ENCODE assay signal across 20 cellular contexts in the genomic region with DNA sequence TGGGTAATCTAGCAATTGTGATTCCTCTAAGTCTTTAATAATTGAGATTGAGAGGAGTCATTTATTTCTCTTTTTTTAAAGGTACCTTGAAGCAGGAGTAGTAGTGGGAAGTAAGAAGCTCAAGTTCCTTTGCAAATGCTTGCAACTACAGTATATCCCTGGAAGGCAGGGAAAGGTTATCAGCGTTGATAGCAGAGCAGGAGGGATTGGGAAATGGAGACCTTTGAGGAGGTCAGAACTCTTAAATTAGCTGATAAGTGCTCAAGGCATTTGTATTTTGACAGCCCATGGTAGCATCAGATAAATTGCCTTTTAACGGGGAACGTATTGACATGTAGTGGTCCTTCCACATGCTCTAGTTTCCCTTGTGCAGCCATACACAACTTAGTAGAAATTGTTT. TPM values are rescaled to one million over a fixed set of nuclear protein-coding genes. Genes with fewer than 3 reads are reported as not detected.
DNase-seq lines count a peak whose midpoint lies in the region; ATAC-seq, FAIRE-seq and TF ChIP-seq lines count a peak whose summit lies in the region.
"Had no signal": no experiment of that assay in that cellular context is flagged by ENCODE, and none has a peak within 500 bp of the region (broad histone marks: within the 10 kb centered on the region; RNA-seq: fewer than 3 reads in every experiment).

No MANE protein-coding gene starts in this region.

- TF ChIP-seq CTCF in WTC11 (IDR thresholded peaks at IDR 0.05) (no peak), lower lobe of right lung (IDR thresholded peaks at IDR 0.05) (no peak), testis (IDR thresholded peaks at IDR 0.05) (no peak)

- H3K36me3 ChIP-seq in lower lobe of right lung: no peaks in the 10 kb centered on the region
- H3K36me3 ChIP-seq in subcutaneous abdominal adipose tissue (ENCODE audit: control insufficient read depth in 5 of 5, insufficient read depth in 5 of 5, low read length in 5 of 5): no peaks in the 10 kb centered on the region
- H3K36me3 ChIP-seq in testis (ENCODE audit: low read depth, missing control alignments): no peaks in the 10 kb centered on the region

- H3K4me1 ChIP-seq in lower lobe of right lung (peaks cover 42% of the 10 kb centered on the region), subcutaneous abdominal adipose tissue (ENCODE audit: control insufficient read depth in 5 of 5, insufficient read depth in 5 of 5, low read length in 5 of 5) (peaks cover 5 to 39% (median 26%) of the 10 kb centered on the region in 5 donors), testis (no peaks in the 10 kb centered on the region)

- H3K27ac Mint-ChIP-seq in WTC11: 0 out of 2 replicates have a peak overlapping the region, but pooled peaks have one; percentile 75
- no peak overlapping the region for H3K27ac Mint-ChIP-seq in activated T-helper 1 cell treated with anti-CD3 and anti-CD28 coated beads, Interleukin-12 subunit alpha, Interleukin-12 subunit beta, Interleukin-2, Interleukin-4 antibody, amounts not matched to agents 30 ng/mL and 10 ng/mL and 1 ng/mL, durations not matched to agents 14 hours and 24 hours and 36 hours

- H3K4me1 Mint-ChIP-seq in WTC11: peaks cover 67% of the 10 kb centered on the region
- peaks cover 29% of the 10 kb centered on the region for H3K4me1 Mint-ChIP-seq in activated T-helper 1 cell treated with anti-CD3 and anti-CD28 coated beads, Interleukin-12 subunit alpha, Interleukin-12 subunit beta, Interleukin-2, Interleukin-4 antibody, amounts not matched to agents 30 ng/mL and 10 ng/mL and 1 ng/mL, durations not matched to agents 14 hours and 24 hours and 36 hours (ENCODE audit: low read depth)

- H3K4me3 Mint-ChIP-seq in WTC11: no peak overlapping the region
- no peak overlapping the region for H3K4me3 Mint-ChIP-seq in activated T-helper 1 cell treated with anti-CD3 and anti-CD28 coated beads, Interleukin-12 subunit alpha, Interleukin-12 subunit beta, Interleukin-2, Interleukin-4 antibody, amounts not matched to agents 30 ng/mL and 10 ng/mL and 1 ng/mL, durations not matched to agents 14 hours and 24 hours and 36 hours
- H3K4me3 Mint-ChIP-seq: CD4-positive, alpha-beta memory T cell; HFFc6 had no signal

- FAIRE-seq in GM19239 (lab: Jason Lieb, UNC): peak; percentile 39
- FAIRE-seq: D721Med, H1 had no signal

- POLR2A ChIA-PET in WTC11 (lab: Charles Lee): interaction anchor here (1.0 kb wide), 1 partner anchor 41 kb away, joined by 3 read pairs; no protein-coding TSS in a partner anchor

- no peak for ATAC-seq in WTC11
- no peak for ATAC-seq in lower lobe of right lung
- ATAC-seq: Panc1 had no signal

- CTCF ChIA-PET in WTC11 (lab: Charles Lee): interaction anchor here (1.5 kb wide), 1 partner anchor 91 kb away, joined by 8 read pairs; no protein-coding TSS in a partner anchor

- DNase-seq in GM19239 (ENCODE audit: insufficient read length, low spot score) (no peak), WTC11 (ENCODE audit: low spot score) (no peak), lower lobe of right lung (no peak), posterior vena cava (ENCODE audit: low spot score) (no peak), testis (no peak)
- DNase-seq in activated T-helper 1 cell treated with anti-CD3 and anti-CD28 coated beads, Interleukin-12 subunit alpha, Interleukin-12 subunit beta, Interleukin-2, Interleukin-4 antibody, amounts not matched to agents 30 ng/mL and 10 ng/mL and 1 ng/mL, durations not matched to agents 14 hours and 24 hours and 36 hours (ENCODE audit: low spot score): no peak
- DNase-seq: AML-193; CD4-positive, alpha-beta memory T cell; DND-41; GDM1; MG63; NCI-H1092 treated with DMSO at 0.1 percent for 48 hours; NCI-H1694 treated with DMSO at 0.1 percent for 48 hours; NCI-H774 had no signal

- no peak overlapping the region for H3K9ac ChIP-seq in subcutaneous abdominal adipose tissue (ENCODE audit: low read length in 5 of 5)
- H3K9ac ChIP-seq: KMS-11 had no signal

- no peak for TF ChIP-seq POLR2A in testis (IDR thresholded peaks at IDR 0.05)

- no peaks in the 10 kb centered on the region for H3K27me3 Mint-ChIP-seq in WTC11 (ENCODE audit: low read depth)
- no peaks in the 10 kb centered on the region for H3K27me3 Mint-ChIP-seq in activated T-helper 1 cell treated with anti-CD3 and anti-CD28 coated beads, Interleukin-12 subunit alpha, Interleukin-12 subunit beta, Interleukin-2, Interleukin-4 antibody, amounts not matched to agents 30 ng/mL and 10 ng/mL and 1 ng/mL, durations not matched to agents 14 hours and 24 hours and 36 hours (ENCODE audit: insufficient read depth)
- H3K27me3 Mint-ChIP-seq: CD4-positive, alpha-beta memory T cell had no signal

- H3K27me3 ChIP-seq in lower lobe of right lung (ENCODE audit: low read depth): no peaks in the 10 kb centered on the region
- no peaks in the 10 kb centered on the region for H3K27me3 ChIP-seq in subcutaneous abdominal adipose tissue (ENCODE audit: control insufficient read depth in 5 of 5, insufficient read depth in 4 of 5, low read length in 5 of 5)
- H3K27me3 ChIP-seq in testis: no peaks in the 10 kb centered on the region
- H3K27me3 ChIP-seq: MG63 had no signal

- H3K9me3 ChIP-seq in lower lobe of right lung (no peaks in the 10 kb centered on the region), subcutaneous abdominal adipose tissue (ENCODE audit: control insufficient read depth in 5 of 5, low read length in 5 of 5) (no peaks in the 10 kb centered on the region), testis (no peaks in the 10 kb centered on the region)
- H3K9me3 ChIP-seq: MG63 had no signal

- no peak overlapping the region for H3K4me3 ChIP-seq in lower lobe of right lung
- H3K4me3 ChIP-seq in subcutaneous abdominal adipose tissue (ENCODE audit: low read depth in 1 of 5, low read length in 5 of 5): no peak overlapping the region
- H3K4me3 ChIP-seq in testis: no peak overlapping the region
- H3K4me3 ChIP-seq: MG63 had no signal

- H3K36me3 Mint-ChIP-seq in WTC11: no peaks in the 10 kb centered on the region
- peaks cover 2% of the 10 kb centered on the region for H3K36me3 Mint-ChIP-seq in activated T-helper 1 cell treated with anti-CD3 and anti-CD28 coated beads, Interleukin-12 subunit alpha, Interleukin-12 subunit beta, Interleukin-2, Interleukin-4 antibody, amounts not matched to agents 30 ng/mL and 10 ng/mL and 1 ng/mL, durations not matched to agents 14 hours and 24 hours and 36 hours (ENCODE audit: low read depth)
- H3K36me3 Mint-ChIP-seq: CD4-positive, alpha-beta memory T cell had no signal

- H3K27ac ChIP-seq in lower lobe of right lung (peak overlapping the region; percentile 78), subcutaneous abdominal adipose tissue (ENCODE audit: low read depth, low read length) (peak overlapping the region; percentile 95), testis (no peak overlapping the region)
- H3K27ac ChIP-seq: KMS-11 had no signal

- intact Hi-C loops in lower lobe of right lung (cut with DNase I): no loop called here
- intact Hi-C loops in posterior vena cava (cut with DNase I): no loop called here
- intact Hi-C loops in testis (cut with DNase I; ENCODE audit: low total_unique reads): no loop called here
- intact Hi-C loops in activated T-helper 1 cell treated with anti-CD3 and anti-CD28 coated beads, Interleukin-12 subunit alpha, Interleukin-12 subunit beta, Interleukin-2, Interleukin-4 antibody, amounts not matched to agents 30 ng/mL and 10 ng/mL and 1 ng/mL, durations not matched to agents 14 hours and 24 hours and 36 hours (cut with micrococcal nuclease): no loop called here

- 92 to 95% methylated on average over 3 of the region's 3 CpGs for WGBS in testis, 2 donors

- no peaks in the 10 kb centered on the region for H3K9me3 Mint-ChIP-seq in WTC11
- H3K9me3 Mint-ChIP-seq in activated T-helper 1 cell treated with anti-CD3 and anti-CD28 coated beads, Interleukin-12 subunit alpha, Interleukin-12 subunit beta, Interleukin-2, Interleukin-4 antibody, amounts not matched to agents 30 ng/mL and 10 ng/mL and 1 ng/mL, durations not matched to agents 14 hours and 24 hours and 36 hours: no peaks in the 10 kb centered on the region
- H3K9me3 Mint-ChIP-seq: CD4-positive, alpha-beta memory T cell; HFFc6 had no signal

TF ChIP-seq in WTC11, 78 proteins besides CTCF, POLR2A, EP300 and RAD21 (continues in another document):
- no peak for TF ChIP-seq PRRX2 (CRISPR knock-in tag; IDR thresholded peaks at IDR 0.05)
- TF ChIP-seq, protein P1, sequence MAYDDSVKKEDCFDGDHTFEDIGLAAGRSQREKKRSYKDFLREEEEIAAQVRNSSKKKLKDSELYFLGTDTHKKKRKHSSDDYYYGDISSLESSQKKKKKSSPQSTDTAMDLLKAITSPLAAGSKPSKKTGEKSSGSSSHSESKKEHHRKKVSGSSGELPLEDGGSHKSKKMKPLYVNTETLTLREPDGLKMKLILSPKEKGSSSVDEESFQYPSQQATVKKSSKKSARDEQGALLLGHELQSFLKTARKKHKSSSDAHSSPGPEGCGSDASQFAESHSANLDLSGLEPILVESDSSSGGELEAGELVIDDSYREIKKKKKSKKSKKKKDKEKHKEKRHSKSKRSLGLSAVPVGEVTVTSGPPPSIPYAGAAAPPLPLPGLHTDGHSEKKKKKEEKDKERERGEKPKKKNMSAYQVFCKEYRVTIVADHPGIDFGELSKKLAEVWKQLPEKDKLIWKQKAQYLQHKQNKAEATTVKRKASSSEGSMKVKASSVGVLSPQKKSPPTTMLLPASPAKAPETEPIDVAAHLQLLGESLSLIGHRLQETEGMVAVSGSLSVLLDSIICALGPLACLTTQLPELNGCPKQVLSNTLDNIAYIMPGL (CRISPR knock-in tag; IDR thresholded peaks at IDR 0.05): no peak
- TF ChIP-seq ZNF121 (CRISPR knock-in tag; IDR thresholded peaks at IDR 0.05): no peak
- TF ChIP-seq E2F1 (CRISPR knock-in tag; IDR thresholded peaks at IDR 0.05): no peak

RNA-seq across cellular contexts. Expression of gene MEF2A, which starts 47.7 kb away (rescaled TPM):
- total RNA-seq in WTC11 (2021): 22.2 to 30.7 TPM (median 25.5 TPM) in 3 replicates
- total RNA-seq in lower lobe of right lung: 80.1 TPM
- total RNA-seq in posterior vena cava: 100 to 1,000 TPM in 1 of 2 donors, 10 to 100 TPM in 1; 90.6 to 121 TPM
- 10 to 100 TPM; 67.9 to 68.9 TPM for total RNA-seq in testis
- polyA plus RNA-seq in testis (ENCODE audit: insufficient read depth, low read depth, low replicate concordance): 33.7 TPM
- 27.4 and 30.2 TPM in 2 replicates for total RNA-seq in activated T-helper 1 cell treated with anti-CD3 and anti-CD28 coated beads, Interleukin-12 subunit alpha, Interleukin-12 subunit beta, Interleukin-2, Interleukin-4 antibody, amounts not matched to agents 30 ng/mL and 10 ng/mL and 1 ng/mL, durations not matched to agents 14 hours and 24 hours and 36 hours

Comparison
In these comparisons a context has a peak if more than half of its experiments do, and no peak if none do; other contexts are left out.
1. H3K27ac ChIP-seq: peak in lower lobe of right lung (single experiment) and subcutaneous abdominal adipose tissue (single experiment); none in testis (0 of 2).